23 cellular contexts compared by ENCODE assay signal in the genomic region with DNA sequence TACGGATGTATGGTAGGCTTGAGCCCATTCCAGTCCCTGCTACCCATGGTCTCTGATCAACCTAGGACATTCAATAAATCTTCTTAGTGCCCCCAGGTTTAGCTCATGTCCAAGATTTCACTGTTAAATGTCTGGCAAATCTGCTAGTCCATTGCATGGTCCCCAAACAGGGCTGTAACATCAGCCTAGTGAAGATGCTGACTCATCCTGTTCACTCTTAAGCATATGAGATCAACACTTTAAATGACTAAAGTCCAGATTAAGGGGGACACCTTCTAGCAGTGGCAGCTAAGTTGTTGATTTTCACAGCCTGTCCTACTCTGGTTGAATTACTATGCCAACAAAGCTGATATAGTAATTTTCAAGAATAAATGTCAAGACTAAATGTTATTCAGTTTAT. TPM values are rescaled to one million over a fixed set of nuclear protein-coding genes. Genes with fewer than 3 reads are reported as not detected.
A peak's percentile ranks its signal among the peaks of the same experiment; 100 is the strongest.
DNase-seq lines count a peak whose midpoint lies in the region; ATAC-seq, FAIRE-seq and TF ChIP-seq lines count a peak whose summit lies in the region.
"Had no signal": no experiment of that assay in that cellular context is flagged by ENCODE, and none has a peak within 500 bp of the region (broad histone marks: within the 10 kb centered on the region; RNA-seq: fewer than 3 reads in every experiment).

No MANE protein-coding gene starts in this region.

- peak overlapping the region; percentile 78; the same call in 1 of the 2 replicates for H3K27ac Mint-ChIP-seq in GM23338
- no peak overlapping the region for H3K27ac Mint-ChIP-seq in mesothelial cell of epicardium
- H3K27ac Mint-ChIP-seq: activated CD8-positive, alpha-beta T cell treated with anti-CD3 and anti-CD28 coated beads for 36 hours; activated T-cell treated with anti-CD3 and anti-CD28 coated beads, Interleukin-2, amount 50 U/mL, for 24 hours; dendritic cell treated with granulocyte-macrophage colony-stimulating factor and Interleukin-4, amounts not matched to agents 40 ng/mL and 50 ng/mL, for 4 days; naive B cell had no signal

- FAIRE-seq in K562 (lab: Jason Lieb, UNC) = peak; percentile 23
- FAIRE-seq: pancreas, small intestine had no signal

- H3K27me3 ChIP-seq in GM23338 (ENCODE audit: insufficient read depth) (no peaks in the 10 kb centered on the region), K562 (ENCODE audit: control insufficient read depth in 2 of 2, insufficient read depth in 2 of 2, low read length in 2 of 2) (no peaks in the 10 kb centered on the region)
- H3K27me3 ChIP-seq: body of pancreas, pancreas had no signal

- H3K4me1 Mint-ChIP-seq in GM23338 (peaks cover 8% of the 10 kb centered on the region; the same call in 2 of the 3 replicates), mesothelial cell of epicardium (peaks cover 6% of the 10 kb centered on the region)
- H3K4me1 Mint-ChIP-seq: naive B cell had no signal

- H3K4me3 Mint-ChIP-seq in GM23338 (no peak overlapping the region), mesothelial cell of epicardium (no peak overlapping the region)
- H3K4me3 Mint-ChIP-seq: activated CD8-positive, alpha-beta T cell treated with anti-CD3 and anti-CD28 coated beads for 36 hours; activated T-cell treated with anti-CD3 and anti-CD28 coated beads, Interleukin-2, amount 50 U/mL, for 24 hours; dendritic cell treated with granulocyte-macrophage colony-stimulating factor and Interleukin-4, amounts not matched to agents 40 ng/mL and 50 ng/mL, for 4 days; naive B cell had no signal

- no peak overlapping the region for H3K27ac ChIP-seq in GM23338 (ENCODE audit: low read depth)
- no peak overlapping the region for H3K27ac ChIP-seq in K562 (ENCODE audit: extremely low read depth, low read depth, low read length)
- H3K27ac ChIP-seq: body of pancreas, epithelial cell of prostate, pancreas had no signal

- 37% methylated on average over 1 of the region's 1 CpG for WGBS in K562 (ENCODE audit: insufficient coverage, low coverage, missing lambda C conversion rate)

- TF ChIP-seq CTCF in AG10803 (conservative IDR thresholded peaks at IDR 0.05; ENCODE audit: low read length) = no peak
- no peak for TF ChIP-seq CTCF in GM23338 (conservative IDR thresholded peaks at IDR 0.05; ENCODE audit: low read depth in 2 of 2)
- TF ChIP-seq CTCF in K562 (IDR thresholded peaks at IDR 0.05 in 2 of 3, conservative IDR thresholded peaks at IDR 0.05 in 1 of 3; ENCODE audit: insufficient read depth in 2 of 3, low read depth in 1 of 3, low read length in 3 of 3) = no peak
- TF ChIP-seq CTCF in mesothelial cell of epicardium (IDR thresholded peaks at IDR 0.05; ENCODE audit: unreplicated experiment) = no peak

- in situ Hi-C loops in K562 (cut with MboI) = no loop called here

- H3K9ac ChIP-seq in K562 (ENCODE audit: insufficient read depth in 1 of 2, low read depth in 2 of 2, low read length in 2 of 2) = no peak overlapping the region

- BruUV-seq in K562 (replicated peaks; lab: Mats Ljungman, UMichigan) = no TSS peak

- H3F3A ChIP-seq in GM23338 (replicated peaks; ENCODE audit: low read depth) = no peaks in the 10 kb centered on the region

- H3K27me3 Mint-ChIP-seq in GM23338 (ENCODE audit: insufficient read depth, low read depth, poor library complexity) (no peaks in the 10 kb centered on the region), mesothelial cell of epicardium (ENCODE audit: low read depth) (no peaks in the 10 kb centered on the region)
- H3K27me3 Mint-ChIP-seq: activated CD8-positive, alpha-beta T cell treated with anti-CD3 and anti-CD28 coated beads for 36 hours; activated T-cell treated with anti-CD3 and anti-CD28 coated beads, Interleukin-2, amount 50 U/mL, for 24 hours; dendritic cell treated with granulocyte-macrophage colony-stimulating factor and Interleukin-4, amounts not matched to agents 40 ng/mL and 50 ng/mL, for 4 days; naive B cell had no signal

- TF ChIP-seq POLR2A in K562 (conservative IDR thresholded peaks at IDR 0.05) = no peak

- H3K9me1 ChIP-seq in K562 (ENCODE audit: control insufficient read depth, insufficient read depth, low read length) = no peaks in the 10 kb centered on the region

- H3K36me3 Mint-ChIP-seq in GM23338 (ENCODE audit: low read depth) (peaks cover 17% of the 10 kb centered on the region; the same call in 2 of the 3 replicates), mesothelial cell of epicardium (peaks cover 35% of the 10 kb centered on the region)

- intact Hi-C loops in K562 (cut with micrococcal nuclease) = no loop called here

- TF ChIP-seq RAD21 in K562 (CRISPR knock-in tag; conservative IDR thresholded peaks at IDR 0.05 in 1 of 2, IDR thresholded peaks at IDR 0.05 in 1 of 2) = no peak

- no peaks in the 10 kb centered on the region for H3K9me2 ChIP-seq in GM23338 (ENCODE audit: insufficient read depth)

- H3K4me1 ChIP-seq in GM23338 (ENCODE audit: insufficient read depth) = no peaks in the 10 kb centered on the region
- H3K4me1 ChIP-seq in K562 (replicated peaks in 1 of 2; ENCODE audit: control insufficient read depth in 2 of 2, insufficient read depth in 2 of 2, low read length in 2 of 2) = no peaks in the 10 kb centered on the region; a peak in 2 of 5 replicates
- H3K4me1 ChIP-seq: body of pancreas, pancreas had no signal

- H3K36me3 ChIP-seq in GM23338 (ENCODE audit: insufficient read depth) (no peaks in the 10 kb centered on the region), K562 (ENCODE audit: control insufficient read depth, insufficient read depth, low read length) (no peaks in the 10 kb centered on the region)
- H3K36me3 ChIP-seq: pancreas had no signal

- H3K9me3 ChIP-seq in K562 (replicated peaks; ENCODE audit: control insufficient read depth, insufficient read depth, low read depth, low read length) = no peaks in the 10 kb centered on the region
- H3K9me3 ChIP-seq: body of pancreas, pancreas had no signal

- no peak for TF ChIP-seq EP300 in K562 (IDR thresholded peaks at IDR 0.05; ENCODE audit: low read length)

- peaks cover 12% of the 10 kb centered on the region; the same call in 2 of the 3 replicates for H3K9me3 Mint-ChIP-seq in GM23338
- peaks cover 40% of the 10 kb centered on the region for H3K9me3 Mint-ChIP-seq in mesothelial cell of epicardium

- no peaks in the 10 kb centered on the region for H3K79me2 ChIP-seq in GM23338 (replicated peaks; ENCODE audit: insufficient read depth)
- H3K79me2 ChIP-seq in K562 (ENCODE audit: control insufficient read depth, insufficient read depth, low read length) = no peaks in the 10 kb centered on the region

- peak; percentile 16 for DNase-seq in AG10803 (ENCODE audit: low read depth)
- no peak for DNase-seq in GM23338 (ENCODE audit: low spot score)
- peak in 3 of 4 experiments; percentile 20 to 29 (median 26) for DNase-seq in K562 (ENCODE audit: extremely low read depth in 1 of 4, low spot score in 3 of 4)
- peak; percentile 38 for DNase-seq in iris pigment epithelial cell (ENCODE audit: low read depth)
- no peak for DNase-seq in mesothelial cell of epicardium (ENCODE audit: low spot score in 2 of 2, unreplicated experiment in 2 of 2)
- DNase-seq in Ammon's horn (ENCODE audit: low spot score) = no peak
- DNase-seq in COR-L47 (lab: John Stamatoyannopoulos, UW) = no peak
- DNase-seq: activated CD8-positive, alpha-beta T cell treated with anti-CD3 and anti-CD28 coated beads for 36 hours; activated naive CD4-positive, alpha-beta T cell treated with anti-CD3 and anti-CD28 coated beads, Interleukin-2, amount 50 U/mL, for 16 hours; activated T-cell treated with anti-CD3 and anti-CD28 coated beads, Interleukin-2, amount 50 U/mL, for 24 hours; body of pancreas; glutamatergic neuron; KG1; naive B cell; NCI-H1048; NCI-H2081 treated with DMSO at 0.1 percent for 48 hours; NCI-H526; pancreas; small intestine; stimulated activated CD4-positive, alpha-beta T cell treated with anti-CD3 and anti-CD28 coated beads, Interleukin-4, amount 100 ng/mL, for 24 hours had no signal

- H3K4me3 ChIP-seq in AG10803 (ENCODE audit: low read length) (no peak overlapping the region), GM23338 (no peak overlapping the region), K562 (no peak overlapping the region)
- H3K4me3 ChIP-seq: body of pancreas, pancreas had no signal

- no peak for ATAC-seq in GM23338
- ATAC-seq in K562 = peak; percentile 80
- ATAC-seq in GM21528 (IDR thresholded peaks at IDR 0.05; ENCODE audit: low FRiP score, unreplicated experiment) = no peak
- ATAC-seq: activated CD8-positive, alpha-beta T cell treated with anti-CD3 and anti-CD28 coated beads for 36 hours; body of pancreas; pancreas had no signal

- H3K4me2 ChIP-seq in GM23338 = no peak overlapping the region
- H3K4me2 ChIP-seq in K562 (ENCODE audit: insufficient read depth, low read length) = no peak overlapping the region

- H4K20me1 ChIP-seq in GM23338 (replicated peaks; ENCODE audit: insufficient read depth) (no peaks in the 10 kb centered on the region), K562 (replicated peaks; ENCODE audit: control insufficient read depth, insufficient read depth, low read length) (no peaks in the 10 kb centered on the region)

- POLR2A ChIA-PET in K562 (lab: Yijun Ruan, JAX) = interaction anchor here (1.4 kb wide), 1 partner anchor 17 kb away, joined by 3 read pairs; no protein-coding TSS in a partner anchor

- H2AFZ ChIP-seq in GM23338 (no peak overlapping the region), K562 (ENCODE audit: low read depth, low read length) (no peak overlapping the region)

- CTCF ChIA-PET in K562 (lab: Yijun Ruan, JAX; ENCODE audit: low intra/inter-chr PET ratio) = no interaction called here

RNA-seq across cellular contexts. Expression of a gene that starts 46.5 kb away (rescaled TPM):
- total RNA-seq in GM23338 (2014; rRNA removed; shearing (Covaris generic)) = 21.7 and 37.6 TPM in 2 replicates
- 47.7 and 51.4 TPM in 2 replicates for polyA plus RNA-seq in GM23338 (2016; fragmentation: Nextera tagmentation; extraction: Ambion mirVana)
- total RNA-seq in K562 (2011; cell fraction: chromatin; rRNA removed; ENCODE audit: low replicate concordance) = 31.7 and 105 TPM in 2 replicates
- 21.0 and 29.3 TPM in 2 replicates for total RNA-seq in K562 (2011; cell fraction: nucleolus; rRNA removed)
- total RNA-seq in K562 (2011; cell fraction: nucleoplasm; rRNA removed) = 27.2 and 36.0 TPM in 2 replicates
- total RNA-seq in K562 (2014; rRNA removed) = 37.1 and 43.6 TPM in 2 replicates
- total RNA-seq in K562 (2014; rRNA removed; fragmentation: Illumina TruSeq; extraction: Trizol) = 70.7 and 85.1 TPM in 2 replicates
- total RNA-seq in K562 (2015; rRNA removed; fragmentation: Illumina TruSeq; extraction: Trizol) = 56.7 and 67.4 TPM in 2 replicates
- total RNA-seq in K562 (2021) = 42.5 and 48.0 TPM in 2 replicates
- 73.1 and 90.0 TPM in 2 replicates for polyA plus RNA-seq in K562 (2011; rRNA removed)
- 14.7 and 30.5 TPM in 2 replicates for polyA plus RNA-seq in K562 (2011; cell fraction: cytosol; rRNA removed)
- polyA plus RNA-seq in K562 (2011; cell fraction: nucleus; rRNA removed) = 37.4 and 63.3 TPM in 2 replicates
- polyA plus RNA-seq in K562 (2012) = 33.4 and 43.8 TPM in 2 replicates
- 54.7 and 60.3 TPM in 2 replicates for polyA plus RNA-seq in K562 (2014; fragmentation: Illumina TruSeq; extraction: Trizol)
- 10 to 100 TPM; 42.6 to 43.9 TPM for polyA plus RNA-seq in K562 (2014; fragmentation: Nextera tagmentation; extraction: Ambion mirVana)
- 70.5 and 75.0 TPM in 2 replicates for polyA plus RNA-seq in K562 (2014; rRNA removed)
- 43.3 and 45.9 TPM in 2 replicates for polyA minus RNA-seq in K562 (2011; rRNA and poly(A)+ RNA removed)
- polyA minus RNA-seq in K562 (2011; cell fraction: cytosol; rRNA and poly(A)+ RNA removed) = 12.9 and 16.3 TPM in 2 replicates
- 52.4 and 107 TPM in 2 replicates for polyA minus RNA-seq in K562 (2011; cell fraction: nucleus; rRNA and poly(A)+ RNA removed)
- 13.6 to 15.4 TPM (median 14.9 TPM) in 3 replicates for total RNA-seq in mesothelial cell of epicardium

Comparison
In these comparisons a context has a peak if more than half of its experiments do, and no peak if none do; other contexts are left out.
1. DNase-seq: peak in AG10803 (single experiment), K562 (3 of 4) and iris pigment epithelial cell (single experiment); none in GM23338 (single experiment), mesothelial cell of epicardium (0 of 2), Ammon's horn (single experiment) and COR-L47 (single experiment).